23 cellular contexts compared by ENCODE assay signal in the genomic region with DNA sequence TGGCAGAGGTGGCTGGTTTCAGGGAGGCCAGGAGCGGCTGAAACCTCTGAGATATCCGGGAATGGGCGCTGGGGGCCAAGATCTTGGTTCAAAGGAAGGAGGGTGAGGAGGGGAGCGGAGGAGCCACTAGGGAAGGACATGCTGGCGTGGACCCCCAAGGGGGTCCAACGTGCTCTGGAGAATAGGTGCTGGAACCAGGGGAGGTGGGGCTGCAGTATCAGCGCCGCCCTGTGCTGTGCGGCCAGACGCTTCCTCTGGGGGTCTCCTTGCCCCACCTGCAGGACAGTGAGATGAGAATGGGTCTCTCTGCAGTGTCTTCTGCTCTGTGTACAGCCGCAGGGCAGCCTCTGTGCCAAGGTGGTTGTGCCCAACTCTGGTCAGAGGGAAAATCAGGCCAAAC. TPM values are rescaled to one million over a fixed set of nuclear protein-coding genes. Genes with fewer than 3 reads are reported as not detected.
A peak's percentile ranks its signal among the peaks of the same experiment; 100 is the strongest.
DNase-seq lines count a peak whose midpoint lies in the region; ATAC-seq and TF ChIP-seq lines count a peak whose summit lies in the region.
"Had no signal": no experiment of that assay in that cellular context is flagged by ENCODE, and none has a peak within 500 bp of the region (broad histone marks: within the 10 kb centered on the region; RNA-seq: fewer than 3 reads in every experiment).

No MANE protein-coding gene starts in this region.

- H3K79me2 ChIP-seq in osteoblast (ENCODE audit: insufficient read depth, low read length): no peaks in the 10 kb centered on the region

- H3K9me3 ChIP-seq in osteoblast (ENCODE audit: low read depth, low read length): no peaks in the 10 kb centered on the region

- H3K9me3 Mint-ChIP-seq in WTC11 (no peaks in the 10 kb centered on the region), brain (peaks cover 0 to 2% (median 0%) of the 10 kb centered on the region in 5 experiments), neural crest cell (no peaks in the 10 kb centered on the region)
- H3K9me3 Mint-ChIP-seq: CD4-positive, alpha-beta memory T cell; GM23338; H9 had no signal

- no peaks in the 10 kb centered on the region for H3K4me1 ChIP-seq in osteoblast (ENCODE audit: insufficient read depth, low read length)

- H3K4me3 Mint-ChIP-seq in WTC11 (no peak overlapping the region), brain (peak overlapping the region in 1 of 5 experiments; percentile 23), neural crest cell (peak overlapping the region; percentile 56)
- H3K4me3 Mint-ChIP-seq: GM23338, H9 had no signal

- H2AFZ ChIP-seq in osteoblast (ENCODE audit: low read length): no peak overlapping the region
- H2AFZ ChIP-seq: GM23338 had no signal

- no peak overlapping the region for H3K27ac ChIP-seq in osteoblast (ENCODE audit: low read depth, low read length)

- no peak overlapping the region for H3K4me3 ChIP-seq in osteoblast (ENCODE audit: insufficient read depth, low read length)
- H3K4me3 ChIP-seq: GM23338 had no signal

- POLR2A ChIA-PET in WTC11 (lab: Charles Lee): no interaction called here

- TF ChIP-seq CTCF in WTC11 (IDR thresholded peaks at IDR 0.05) (no peak), brain (conservative IDR thresholded peaks at IDR 0.05) (no peak), neural crest cell (conservative IDR thresholded peaks at IDR 0.05) (no peak), osteoblast (IDR thresholded peaks at IDR 0.05; ENCODE audit: extremely low read depth, low read depth, low read length) (no peak)

- H4K20me1 ChIP-seq in osteoblast (ENCODE audit: insufficient read depth, low read length): no peaks in the 10 kb centered on the region

- H3K4me1 Mint-ChIP-seq in WTC11 (no peaks in the 10 kb centered on the region), brain (peaks cover 58% of the 10 kb centered on the region), neural crest cell (peaks cover 32% of the 10 kb centered on the region)
- H3K4me1 Mint-ChIP-seq: CD4-positive, alpha-beta memory T cell; GM23338 had no signal

- H3K4me2 ChIP-seq in osteoblast (ENCODE audit: insufficient read depth, low read length): no peak overlapping the region
- H3K4me2 ChIP-seq: GM23338 had no signal

- CTCF ChIA-PET in WTC11 (lab: Charles Lee): interaction anchor here (3.9 kb wide), 1 partner anchor 9 kb away, joined by 37 read pairs; no protein-coding TSS in a partner anchor

- no peak for ATAC-seq in WTC11
- ATAC-seq: GM23338, HCT116 had no signal

- peaks cover 3% of the 10 kb centered on the region for H3K27me3 ChIP-seq in osteoblast (ENCODE audit: insufficient read depth, low read length)

- no peaks in the 10 kb centered on the region for H3K36me3 ChIP-seq in osteoblast (ENCODE audit: insufficient read depth, low read length)

- H3K27me3 Mint-ChIP-seq in WTC11 (ENCODE audit: low read depth) (no peaks in the 10 kb centered on the region), brain (peaks cover 5% of the 10 kb centered on the region), neural crest cell (ENCODE audit: low read depth) (peaks cover 3% of the 10 kb centered on the region)
- H3K27me3 Mint-ChIP-seq: CD4-positive, alpha-beta memory T cell had no signal

- H3K27ac Mint-ChIP-seq in WTC11: peak overlapping the region; percentile 27; the same call in 1 of the 2 replicates
- peak overlapping the region in 3 of 5 experiments; percentile 45 to 79 (median 58) for H3K27ac Mint-ChIP-seq in brain
- H3K27ac Mint-ChIP-seq in neural crest cell (ENCODE audit: unreplicated experiment): peak overlapping the region; percentile 81
- H3K27ac Mint-ChIP-seq: GM23338, H9 had no signal

- DNase-seq in WTC11 (ENCODE audit: low spot score) (no peak), neural crest cell (ENCODE audit: low read depth, low spot score) (no peak), osteoblast (ENCODE audit: insufficient read length, low spot score, missing footprints) (peak; percentile 62), NCI-H69 (lab: John Stamatoyannopoulos, UW) (no peak), NCI-H524 (lab: John Stamatoyannopoulos, UW) (no peak), hypothalamus (lab: John Stamatoyannopoulos, UW) (no peak)
- DNase-seq: C1 segment of cervical spinal cord; Calu3; CD4-positive, alpha-beta memory T cell; COR-L47; DMS53; DMS79 treated with DMSO at 0.1 percent for 48 hours; GF-D8; H9 had no signal

- no peaks in the 10 kb centered on the region for H3K36me3 Mint-ChIP-seq in WTC11
- no peaks in the 10 kb centered on the region for H3K36me3 Mint-ChIP-seq in brain
- H3K36me3 Mint-ChIP-seq in neural crest cell (ENCODE audit: low read depth): no peaks in the 10 kb centered on the region
- H3K36me3 Mint-ChIP-seq: CD4-positive, alpha-beta memory T cell had no signal

TF ChIP-seq in WTC11, 78 proteins besides CTCF, POLR2A, EP300 and RAD21:
- TF ChIP-seq KAT7 (CRISPR knock-in tag; IDR thresholded peaks at IDR 0.05; ENCODE audit: borderline replicate concordance) (no peak), EMX1 (CRISPR knock-in tag; IDR thresholded peaks at IDR 0.05) (no peak), TCF7 (CRISPR knock-in tag; IDR thresholded peaks at IDR 0.05; ENCODE audit: low read depth) (no peak), PRRX2 (CRISPR knock-in tag; IDR thresholded peaks at IDR 0.05) (no peak), NFYB (CRISPR knock-in tag; conservative IDR thresholded peaks at IDR 0.05; ENCODE audit: low read depth) (no peak), ZNF263 (CRISPR knock-in tag; IDR thresholded peaks at IDR 0.05; ENCODE audit: low read depth) (no peak), MXD4 (CRISPR knock-in tag; IDR thresholded peaks at IDR 0.05; ENCODE audit: borderline replicate concordance) (no peak)
- TF ChIP-seq, protein P1, sequence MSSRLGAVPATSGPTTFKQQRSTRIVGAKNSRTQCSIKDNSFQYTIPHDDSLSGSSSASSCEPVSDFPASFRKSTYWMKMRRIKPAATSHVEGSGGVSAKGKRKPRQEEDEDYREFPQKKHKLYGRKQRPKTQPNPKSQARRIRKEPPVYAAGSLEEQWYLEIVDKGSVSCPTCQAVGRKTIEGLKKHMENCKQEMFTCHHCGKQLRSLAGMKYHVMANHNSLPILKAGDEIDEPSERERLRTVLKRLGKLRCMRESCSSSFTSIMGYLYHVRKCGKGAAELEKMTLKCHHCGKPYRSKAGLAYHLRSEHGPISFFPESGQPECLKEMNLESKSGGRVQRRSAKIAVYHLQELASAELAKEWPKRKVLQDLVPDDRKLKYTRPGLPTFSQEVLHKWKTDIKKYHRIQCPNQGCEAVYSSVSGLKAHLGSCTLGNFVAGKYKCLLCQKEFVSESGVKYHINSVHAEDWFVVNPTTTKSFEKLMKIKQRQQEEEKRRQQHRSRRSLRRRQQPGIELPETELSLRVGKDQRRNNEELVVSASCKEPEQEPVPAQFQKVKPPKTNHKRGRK (CRISPR knock-in tag; IDR thresholded peaks at IDR 0.05; ENCODE audit: borderline replicate concordance): no peak
- TF ChIP-seq, protein P2, sequence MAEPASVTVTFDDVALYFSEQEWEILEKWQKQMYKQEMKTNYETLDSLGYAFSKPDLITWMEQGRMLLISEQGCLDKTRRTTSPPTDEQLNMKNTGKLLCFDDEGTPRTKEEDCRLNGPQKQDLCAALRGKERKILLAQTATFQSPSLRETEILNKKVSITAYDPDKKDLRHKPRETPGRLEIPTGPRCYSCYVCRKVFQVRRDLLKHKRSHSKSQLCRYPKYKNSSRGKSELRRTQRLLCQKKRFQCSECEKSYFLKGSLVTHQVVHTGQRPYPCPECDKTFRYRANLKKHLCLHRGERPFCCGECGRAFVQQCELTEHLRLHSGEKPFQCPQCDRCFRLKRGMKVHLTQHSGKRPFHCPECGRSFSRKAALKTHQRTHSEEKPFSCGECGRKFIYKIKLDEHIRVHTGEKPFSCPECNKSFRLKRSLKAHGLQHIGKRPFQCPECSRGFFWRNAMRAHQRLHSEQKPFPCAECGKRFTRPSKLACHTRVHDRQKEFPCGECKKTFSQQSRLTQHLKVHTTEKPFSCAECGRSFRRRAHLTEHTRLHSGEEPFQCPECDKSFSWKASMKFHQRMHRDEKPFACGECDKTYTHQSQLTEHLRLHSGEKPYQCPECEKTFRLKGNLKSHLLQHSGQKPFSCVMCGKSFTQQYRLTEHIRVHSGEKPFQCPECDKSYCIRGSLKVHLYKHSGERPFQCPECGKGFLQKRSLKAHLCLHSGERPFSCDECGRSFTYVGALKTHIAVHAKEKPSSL (CRISPR knock-in tag; conservative IDR thresholded peaks at IDR 0.05): no peak
- TF ChIP-seq, protein P3, sequence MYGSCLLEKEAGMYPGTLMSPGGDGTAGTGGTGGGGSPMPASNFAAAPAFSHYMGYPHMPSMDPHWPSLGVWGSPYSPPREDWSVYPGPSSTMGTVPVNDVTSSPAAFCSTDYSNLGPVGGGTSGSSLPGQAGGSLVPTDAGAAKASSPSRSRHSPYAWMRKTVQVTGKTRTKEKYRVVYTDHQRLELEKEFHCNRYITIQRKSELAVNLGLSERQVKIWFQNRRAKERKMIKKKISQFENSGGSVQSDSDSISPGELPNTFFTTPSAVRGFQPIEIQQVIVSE (CRISPR knock-in tag; IDR thresholded peaks at IDR 0.05; ENCODE audit: borderline replicate concordance): no peak
TF ChIP-seq in WTC11: peak in this region for 0.

RNA-seq across cellular contexts. Expression of a gene that starts 2.5 kb away (rescaled TPM):
- total RNA-seq in WTC11 (2021): not detected in 3 replicates
- polyA plus RNA-seq in brain (ENCODE audit: insufficient read depth, low read depth, low replicate concordance): 2.3 TPM
- 13.4 and 14.7 TPM in 2 replicates for total RNA-seq in neural crest cell
- not detected in 2 replicates for total RNA-seq in osteoblast
- total RNA-seq: A172; A673; Calu3; CD4-positive, alpha-beta memory T cell; Daoy; G401; GM23338; H4; H9 had no signal
- polyA plus RNA-seq: BJ; CD4-positive, alpha-beta memory T cell; GM23338 had no signal

RNA-seq across cellular contexts. Expression of a gene that starts 46.7 kb away (rescaled TPM):
- 0.37 to 0.73 TPM (median 0.71 TPM) in 3 replicates for total RNA-seq in WTC11 (2021)
- polyA plus RNA-seq in brain (ENCODE audit: insufficient read depth, low read depth, low replicate concordance): 0.70 TPM
- total RNA-seq in neural crest cell: 3.0 and 3.5 TPM in 2 replicates
- 0.88 and 1.1 TPM in 2 replicates for total RNA-seq in osteoblast
- total RNA-seq: A172, A673, H4 had no signal

Comparison
In these comparisons a context has a peak if more than half of its experiments do, and no peak if none do; other contexts are left out.
1. H3K27ac Mint-ChIP-seq: peak in every context shown above with its lines; median percentile 81 in neural crest cell; 58 in brain; 27 in WTC11.
2. RNA of a gene that starts 2.5 kb away (total RNA-seq): 13.4 to 14.7 TPM in neural crest cell; not detected in WTC11 and not detected in osteoblast; every median in the first group is over 10 times any median in the second.